Comparison of ENCODE assay signal across 19 cellular contexts in the genomic region with DNA sequence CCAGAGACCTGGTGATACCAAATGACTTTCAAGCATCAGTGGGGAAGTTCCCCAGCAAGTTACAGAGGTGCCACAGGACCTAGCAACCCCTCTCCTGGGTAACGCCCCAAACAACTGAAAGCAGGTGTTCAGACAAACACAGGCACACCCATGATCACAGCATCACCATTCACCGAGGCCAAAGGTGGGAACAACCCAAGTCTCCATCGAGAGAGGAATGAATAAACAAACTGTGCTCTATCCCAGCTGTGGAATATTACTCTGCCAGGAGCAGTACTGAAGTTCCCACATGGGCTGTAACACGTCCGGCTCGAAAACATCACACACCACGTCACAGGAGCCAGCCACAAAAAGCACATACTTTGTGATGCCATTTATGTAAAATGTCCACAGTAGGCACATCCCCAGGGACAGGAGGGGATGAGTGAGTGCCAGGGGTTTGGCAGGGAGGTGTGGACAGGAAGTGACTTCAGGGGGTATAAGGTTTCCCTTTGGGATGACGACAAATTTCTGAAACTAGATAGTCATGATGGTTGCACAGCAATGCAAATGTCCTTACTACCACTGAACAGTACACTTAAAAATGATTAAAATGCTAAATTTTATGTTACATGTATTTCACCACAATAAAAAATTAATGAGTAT.
DNase-seq lines count a peak whose midpoint lies in the region; ATAC-seq, FAIRE-seq and TF ChIP-seq lines count a peak whose summit lies in the region.
"Had no signal": no experiment of that assay in that cellular context is flagged by ENCODE, and none has a peak within 500 bp of the region (broad histone marks: within the 10 kb centered on the region; RNA-seq: fewer than 3 reads in every experiment).

No MANE protein-coding gene starts in this region.

- no peak for TF ChIP-seq CTCF in right atrium auricular region (IDR thresholded peaks at IDR 0.05)
- no peak for TF ChIP-seq CTCF in pancreas (IDR thresholded peaks at IDR 0.05)

- H3K27ac ChIP-seq in right atrium auricular region, result peak overlapping the region; percentile 34 to 36
- no peak overlapping the region for H3K27ac ChIP-seq in pancreas
- H3K27ac ChIP-seq: C4-2B had no signal

- whole genome bisulfite sequencing in pancreas, 2 donors, result 88 to 90% methylated on average over 8 of the region's 8 CpGs

- H3K4me3 ChIP-seq in right atrium auricular region (no peak overlapping the region), pancreas (no peak overlapping the region)

- ATAC-seq in Right ventricle myocardium superior (ENCODE audit: poor library complexity) (no peak), left colon (peak; percentile 44), pancreas (no peak)

- H3K27me3 ChIP-seq in right atrium auricular region (no peaks in the 10 kb centered on the region), pancreas (no peaks in the 10 kb centered on the region)

- no peak for FAIRE-seq in GM19239 (lab: Jason Lieb, UNC)
- FAIRE-seq in pancreas (lab: Jason Lieb, UNC), result no peak
- FAIRE-seq: A204.1, G401.6, GM12892 had no signal

- H3K36me3 ChIP-seq in right atrium auricular region (no peaks in the 10 kb centered on the region), pancreas (peaks cover 0 to 7% (median 0%) of the 10 kb centered on the region in 3 donors)

- intact Hi-C loops in Right ventricle myocardium superior (cut with DNase I) (no loop called here), left colon (cut with DNase I, micrococcal nuclease) (no loop called here), pancreas (cut with DNase I) (no loop called here)

- DNase-seq in right atrium auricular region (ENCODE audit: low spot score), result no peak
- DNase-seq in Right ventricle myocardium superior, result no peak
- DNase-seq in RPMI7951 (ENCODE audit: low read depth), result peak; percentile 23
- no peak for DNase-seq in left colon
- peak; percentile 13 for DNase-seq in ureter (ENCODE audit: low spot score)
- DNase-seq in GM19239 (ENCODE audit: insufficient read length, low spot score), result no peak
- no peak for DNase-seq in NCI-H1417 treated with DMSO at 0.1 percent for 48 hours (lab: John Stamatoyannopoulos, UW)
- no peak for DNase-seq in pancreas
- DNase-seq: GOT3, HFFc6, NCI-H146, NCI-H2081 treated with DMSO at 0.1 percent for 48 hours, NCI-H345, SHP77 had no signal

- H3K9me3 ChIP-seq in right atrium auricular region, result no peaks in the 10 kb centered on the region
- no peaks in the 10 kb centered on the region for H3K9me3 ChIP-seq in pancreas
- H3K9me3 ChIP-seq: Caco-2 had no signal

- H3K4me1 ChIP-seq in right atrium auricular region (peaks cover 0 to 40% of the 10 kb centered on the region in 2 donors), pancreas (peaks cover 19 to 28% (median 22%) of the 10 kb centered on the region in 3 donors)

Comparison
In these comparisons a context has a peak if more than half of its experiments do, and no peak if none do; other contexts are left out.
1. DNase-seq: peak in RPMI7951 (single experiment) and ureter (single experiment); none in right atrium auricular region (single experiment), Right ventricle myocardium superior (single experiment), left colon (0 of 2), GM19239 (single experiment), NCI-H1417 treated with DMSO at 0.1 percent for 48 hours (single experiment) and pancreas (0 of 6).
2. H3K27ac ChIP-seq: peak in right atrium auricular region (2 of 2); none in pancreas (0 of 4).